In genomic region chr7:154409703-154410311, GRCh38 we compare ENCODE assay signal across 2 cellular contexts.
TF ChIP-seq lines count a peak whose summit lies in the region.

No MANE protein-coding gene starts in this region.

TF ChIP-seq in GM23338, 12 proteins besides CTCF, POLR2A, EP300 and RAD21 (continued from another document):
- TF ChIP-seq REST (IDR thresholded peaks at IDR 0.05; ENCODE audit: unreplicated experiment) (peak; percentile 44), ZNF462 (CRISPR knock-in tag; IDR thresholded peaks at IDR 0.05) (no peak), NANOG (IDR thresholded peaks at IDR 0.05; ENCODE audit: borderline replicate concordance) (no peak)

TF ChIP-seq in K562, 482 proteins besides CTCF, POLR2A, EP300 and RAD21 (continued from another document):
- TF ChIP-seq AFF1 (IDR thresholded peaks at IDR 0.05; ENCODE audit: low read depth in 1 of 2, partially characterized antibody in 2 of 2) (peak in 1 of 2 experiments; percentile 78), SMAD2 (IDR thresholded peaks at IDR 0.05; ENCODE audit: low read depth, low read length) (no peak), MTA1 (IDR thresholded peaks at IDR 0.05; ENCODE audit: borderline replicate concordance) (no peak), ATF7 (IDR thresholded peaks at IDR 0.05) (no peak), ZNF316 (IDR thresholded peaks at IDR 0.05) (no peak), LEF1 (IDR thresholded peaks at IDR 0.05) (no peak), SETDB1 (IDR thresholded peaks at IDR 0.05; ENCODE audit: low read length) (no peak), SIRT6 (IDR thresholded peaks at IDR 0.05; ENCODE audit: low read depth, low read length) (no peak), ZBTB34 (CRISPR knock-in tag; IDR thresholded peaks at IDR 0.05) (no peak), IFI16 (CRISPR knock-in tag; IDR thresholded peaks at IDR 0.05) (no peak), SOX6 (IDR thresholded peaks at IDR 0.05) (no peak), SMARCA4 (IDR thresholded peaks at IDR 0.05) (no peak), POLR3A (IDR thresholded peaks at IDR 0.05; ENCODE audit: borderline replicate concordance, extremely low read depth, insufficient read depth, insufficient read length) (no peak), ETS2 (tag; IDR thresholded peaks at IDR 0.05; ENCODE audit: borderline replicate concordance, poor library complexity, severe bottlenecking) (no peak), USF1 (CRISPR knock-in tag; IDR thresholded peaks at IDR 0.05) (no peak), ZBTB1 (CRISPR knock-in tag; IDR thresholded peaks at IDR 0.05; ENCODE audit: borderline replicate concordance, low read depth) (no peak), ZNF57 (CRISPR knock-in tag; IDR thresholded peaks at IDR 0.05) (no peak), SAP30 (IDR thresholded peaks at IDR 0.05; ENCODE audit: borderline replicate concordance, insufficient read depth, low read depth, low read length, poor library complexity, severe bottlenecking) (no peak), ID3 (CRISPR knock-in tag; IDR thresholded peaks at IDR 0.05) (no peak), ID3 (tag; IDR thresholded peaks at IDR 0.05) (no peak), CREBBP (IDR thresholded peaks at IDR 0.05; ENCODE audit: low read depth, low read length) (no peak), GTF2E2 (tag; IDR thresholded peaks at IDR 0.05) (no peak), PCBP1 (IDR thresholded peaks at IDR 0.05; ENCODE audit: low read depth, low read length, poor library complexity, severe bottlenecking) (no peak), E2F1 (CRISPR knock-in tag; IDR thresholded peaks at IDR 0.05) (no peak), SRF (CRISPR knock-in tag; IDR thresholded peaks at IDR 0.05) (no peak), CREB3 (tag; conservative IDR thresholded peaks at IDR 0.05; ENCODE audit: low read depth) (0 out of 2 replicates have a peak, but pooled peaks have one; percentile 40), ZNF75A (CRISPR knock-in tag; IDR thresholded peaks at IDR 0.05) (no peak), HDAC2 (IDR thresholded peaks at IDR 0.05) (peak; percentile 61; the same call in 1 of the 2 replicates), HINFP (tag; conservative IDR thresholded peaks at IDR 0.05; ENCODE audit: low read depth) (no peak), ZBTB9 (CRISPR knock-in tag; IDR thresholded peaks at IDR 0.05) (no peak), EWSR1 (IDR thresholded peaks at IDR 0.05; ENCODE audit: borderline replicate concordance, low read depth, partially characterized antibody) (no peak), CBFB (CRISPR knock-in tag; IDR thresholded peaks at IDR 0.05) (no peak), MIER1 (IDR thresholded peaks at IDR 0.05; ENCODE audit: low read depth) (peak; percentile 91), TEAD1 (CRISPR knock-in tag; IDR thresholded peaks at IDR 0.05) (no peak), ZNF224 (CRISPR knock-in tag; IDR thresholded peaks at IDR 0.05) (no peak), ZNF212 (CRISPR knock-in tag; IDR thresholded peaks at IDR 0.05) (no peak), PTBP1 (IDR thresholded peaks at IDR 0.05; ENCODE audit: low read depth, low read length) (no peak), ZNF699 (CRISPR knock-in tag; IDR thresholded peaks at IDR 0.05; ENCODE audit: insufficient replicate concordance) (no peak), NCOR1 (IDR thresholded peaks at IDR 0.05) (no peak), RUNX1 (IDR thresholded peaks at IDR 0.05; ENCODE audit: low read depth) (no peak), EHMT2 (IDR thresholded peaks at IDR 0.05) (peak; percentile 97), RBFOX2 (IDR thresholded peaks at IDR 0.05; ENCODE audit: low read depth, low read length) (no peak), REST (CRISPR knock-in tag; IDR thresholded peaks at IDR 0.05; ENCODE audit: low read depth) (peak; percentile 93), NFIX (CRISPR knock-in tag; IDR thresholded peaks at IDR 0.05; ENCODE audit: low read depth) (no peak), ZFP1 (CRISPR knock-in tag; IDR thresholded peaks at IDR 0.05) (no peak)
